ENCODE assay signal across 23 cellular contexts in genomic region chr7:96441551-96442104, GRCh38.
"Had no signal": no experiment of that assay in that cellular context is flagged by ENCODE, and none has a peak within 500 bp of the region (broad histone marks: within the 10 kb centered on the region; RNA-seq: fewer than 3 reads in every experiment).

No MANE protein-coding gene starts in this region.

- H3K36me3 Mint-ChIP-seq: activated CD4-positive, alpha-beta memory T cell treated with anti-CD3 and anti-CD28 coated beads for 36 hours; activated naive CD8-positive, alpha-beta T cell; brain had no signal

- H3K27ac Mint-ChIP-seq: activated B cell treated with CpG ODN at 0.5 μM for 24 hours; activated CD4-positive, alpha-beta memory T cell treated with anti-CD3 and anti-CD28 coated beads for 36 hours; activated CD4-positive, alpha-beta T cell treated with anti-CD3 and anti-CD28 coated beads, Interleukin-2, amount 10 ng/mL, durations not matched to agents 7 days and 5 days; activated naive CD4-positive, alpha-beta T cell treated with anti-CD3 and anti-CD28 coated beads for 36 hours; activated naive CD8-positive, alpha-beta T cell; brain had no signal

- H3K27me3 Mint-ChIP-seq: activated B cell treated with CpG ODN at 0.5 μM for 24 hours had no signal

- H3K4me1 Mint-ChIP-seq: activated B cell treated with CpG ODN at 0.5 μM for 24 hours; activated CD4-positive, alpha-beta T cell treated with anti-CD3 and anti-CD28 coated beads, Interleukin-2, amount 10 ng/mL, durations not matched to agents 7 days and 5 days had no signal

- H3K4me3 Mint-ChIP-seq: activated B cell treated with CpG ODN at 0.5 μM for 24 hours; activated CD4-positive, alpha-beta memory T cell treated with anti-CD3 and anti-CD28 coated beads for 36 hours; activated CD4-positive, alpha-beta T cell treated with anti-CD3 and anti-CD28 coated beads, Interleukin-2, amount 10 ng/mL, durations not matched to agents 7 days and 5 days; activated naive CD4-positive, alpha-beta T cell treated with anti-CD3 and anti-CD28 coated beads for 36 hours; activated naive CD8-positive, alpha-beta T cell; activated T-cell treated with anti-CD3 and anti-CD28 coated beads, Interleukin-2, amount 50 U/mL, for 4 hours; brain had no signal

- DNase-seq: activated B cell treated with CpG ODN at 0.5 μM for 24 hours; activated CD4-positive, alpha-beta memory T cell treated with anti-CD3 and anti-CD28 coated beads for 36 hours; activated CD4-positive, alpha-beta T cell treated with anti-CD3 and anti-CD28 coated beads for 1 hour; activated CD4-positive, alpha-beta T cell treated with anti-CD3 and anti-CD28 coated beads, Interleukin-2, amount 10 ng/mL, durations not matched to agents 7 days and 5 days; activated CD8-positive, alpha-beta memory T cell treated with anti-CD3 and anti-CD28 coated beads for 24 hours; activated gamma-delta T cell; activated naive CD4-positive, alpha-beta T cell treated with anti-CD3 and anti-CD28 coated beads for 36 hours; activated T-cell treated with anti-CD3 and anti-CD28 coated beads, Interleukin-2, amount 50 U/mL, for 4 hours; amygdala; cerebellar nuclear complex; MM.1S; NCI-H1105; NCI-H1694; NCI-H2029; NCI-H2107; NCI-H446 treated with DMSO at 0.1 percent for 48 hours; NCI-H526; PC-3; SIG-M5; T-helper 2 cell; T1000 had no signal

- H3K9me3 Mint-ChIP-seq: activated CD4-positive, alpha-beta memory T cell treated with anti-CD3 and anti-CD28 coated beads for 36 hours; activated naive CD4-positive, alpha-beta T cell treated with anti-CD3 and anti-CD28 coated beads for 36 hours; activated T-cell treated with anti-CD3 and anti-CD28 coated beads, Interleukin-2, amount 50 U/mL, for 4 hours had no signal

- ATAC-seq: activated T-cell treated with anti-CD3 and anti-CD28 coated beads, Interleukin-2, amount 50 U/mL, for 4 hours; PC-3 had no signal
